Comparison of ENCODE assay signal across 8 cellular contexts in genomic region chr9:74645007-74645639, GRCh38.
A peak's percentile ranks its signal among the peaks of the same experiment; 100 is the strongest.
DNase-seq lines count a peak whose midpoint lies in the region; ATAC-seq and TF ChIP-seq lines count a peak whose summit lies in the region.

No MANE protein-coding gene starts in this region.

- H3K36me3 ChIP-seq in BE2C: no peaks in the 10 kb centered on the region
- H3K36me3 ChIP-seq in esophagus muscularis mucosa: no peaks in the 10 kb centered on the region

- intact Hi-C loops in esophagus muscularis mucosa (cut with DNase I): no loop called here

- no peak overlapping the region for H3K27ac ChIP-seq in esophagus muscularis mucosa (replicated peaks in 1 of 4)

- TF ChIP-seq CTCF in BE2C (IDR thresholded peaks at IDR 0.05; ENCODE audit: low read depth, low read length): peak; percentile 61
- TF ChIP-seq CTCF in esophagus muscularis mucosa (IDR thresholded peaks at IDR 0.05): peak in 2 of 3 experiments; percentile 8 to 24

- TF ChIP-seq POLR2A in esophagus muscularis mucosa (IDR thresholded peaks at IDR 0.05; ENCODE audit: low read depth): no peak

- DNase-seq in BE2C (peak; percentile 9), NCI-H1105 (lab: John Stamatoyannopoulos, UW) (peak; percentile 6), esophagus muscularis mucosa (ENCODE audit: extremely low spot score) (no peak), superior temporal gyrus (ENCODE audit: extremely low spot score) (peak; percentile 78)

- peak; percentile 76 for ATAC-seq in GM19395 (IDR thresholded peaks at IDR 0.05; ENCODE audit: unreplicated experiment)
- no peak for ATAC-seq in HG02938 (IDR thresholded peaks at IDR 0.05; ENCODE audit: unreplicated experiment)
- no peak for ATAC-seq in HG03025 (IDR thresholded peaks at IDR 0.05; ENCODE audit: low FRiP score, unreplicated experiment)
- ATAC-seq in HG02763 (IDR thresholded peaks at IDR 0.05; ENCODE audit: unreplicated experiment): no peak

- H3K4me1 ChIP-seq in BE2C (no peaks in the 10 kb centered on the region), esophagus muscularis mucosa (no peaks in the 10 kb centered on the region)

- H3K27me3 ChIP-seq in BE2C (no peaks in the 10 kb centered on the region), esophagus muscularis mucosa (peaks cover 0 to 5% (median 0%) of the 10 kb centered on the region in 4 donors)

- H3K9me3 ChIP-seq in BE2C: no peaks in the 10 kb centered on the region
- H3K9me3 ChIP-seq in esophagus muscularis mucosa: no peaks in the 10 kb centered on the region

- 65% methylated on average over 3 of the region's 3 CpGs for WGBS in esophagus muscularis mucosa

- no peak for TF ChIP-seq EP300 in esophagus muscularis mucosa (IDR thresholded peaks at IDR 0.05)

- H3K4me3 ChIP-seq in BE2C (ENCODE audit: low read depth, low read length) (no peak overlapping the region), esophagus muscularis mucosa (no peak overlapping the region)
